Comparison of ENCODE assay signal across 8 cellular contexts in genomic region chr1:156725683-156726280, GRCh38. TPM values are rescaled to one million over a fixed set of nuclear protein-coding genes. Genes with fewer than 3 reads are reported as not detected.
DNase-seq lines count a peak whose midpoint lies in the region; ATAC-seq and TF ChIP-seq lines count a peak whose summit lies in the region.

No MANE protein-coding gene starts in this region.

- 11% methylated on average over 18 of the region's 18 CpGs for WGBS in esophagus muscularis mucosa

- DNase-seq in A172 (ENCODE audit: low spot score) = peak; percentile 93
- peak; percentile 84 for DNase-seq in HuH-7.5 (ENCODE audit: low spot score)
- DNase-seq in OCI-M1 (lab: John Stamatoyannopoulos, UW) = peak; percentile 97
- peak; percentile 76 for DNase-seq in activated T-cell treated with anti-CD3 and anti-CD28 coated beads for 48 hours (ENCODE audit: low read depth)
- peak; percentile 97 for DNase-seq in esophagus muscularis mucosa (ENCODE audit: extremely low spot score)
- peak; percentile 90 for DNase-seq in myocyte (ENCODE audit: low read depth)
- DNase-seq in stimulated activated CD8-positive, alpha-beta memory T cell treated with anti-CD3 and anti-CD28 coated beads, Interleukin-4, amount 100 ng/mL, for 48 hours = peak; percentile 89

- TF ChIP-seq POLR2A in GM18505 (IDR thresholded peaks at IDR 0.05; ENCODE audit: borderline replicate concordance, extremely low read depth, insufficient read depth, insufficient read length) (no peak), esophagus muscularis mucosa (IDR thresholded peaks at IDR 0.05; ENCODE audit: low read depth) (no peak)

- ATAC-seq in GM18505 (IDR thresholded peaks at IDR 0.05; ENCODE audit: unreplicated experiment) = peak; percentile 27

- H3K9me3 ChIP-seq in esophagus muscularis mucosa = no peaks in the 10 kb centered on the region

- no peak for TF ChIP-seq EP300 in esophagus muscularis mucosa (IDR thresholded peaks at IDR 0.05)

- intact Hi-C loops in esophagus muscularis mucosa (cut with DNase I) = loop anchor here (1.0 kb wide), 1 partner anchor 36 kb away; no protein-coding TSS in a partner anchor

- peak overlapping the region; percentile 70 to 79 (median 74) for H3K4me3 ChIP-seq in esophagus muscularis mucosa

- H3K27ac ChIP-seq in esophagus muscularis mucosa (replicated peaks in 1 of 4) = peak overlapping the region in 2 of 4 donors; percentile 21 to 57

- TF ChIP-seq CTCF in esophagus muscularis mucosa (IDR thresholded peaks at IDR 0.05) = peak; percentile 92 to 95 (median 94)

- peaks cover 27 to 53% (median 39%) of the 10 kb centered on the region in 4 donors for H3K36me3 ChIP-seq in esophagus muscularis mucosa

- H3K27me3 ChIP-seq in esophagus muscularis mucosa = no peaks in the 10 kb centered on the region

- peaks cover 41 to 59% (median 59%) of the 10 kb centered on the region in 4 donors for H3K4me1 ChIP-seq in esophagus muscularis mucosa

RNA-seq across cellular contexts. Expression of gene METTL25B, which starts 2.5 kb away (rescaled TPM):
- total RNA-seq in A172 (2014; rRNA removed; shearing (Covaris generic)) = 4.9 and 5.7 TPM in 2 replicates
- total RNA-seq in esophagus muscularis mucosa = 10 to 100 TPM; 16.2 to 32.3 (median 18.0) TPM
- total RNA-seq in myocyte = 8.9 and 13.5 TPM in 2 replicates
- 17.0 TPM for polyA plus RNA-seq in myocyte (2012)

RNA-seq across cellular contexts. Expression of gene ISG20L2, which starts 2.8 kb away (rescaled TPM):
- 18.9 and 25.6 TPM in 2 replicates for total RNA-seq in A172 (2014; rRNA removed; shearing (Covaris generic))
- total RNA-seq in esophagus muscularis mucosa = 10 to 100 TPM; 16.2 to 20.0 (median 19.0) TPM
- total RNA-seq in myocyte = 12.8 and 19.7 TPM in 2 replicates
- polyA plus RNA-seq in myocyte (2012) = 24.2 TPM

RNA-seq across cellular contexts. Expression of gene MRPL24, which starts 15.1 kb away (rescaled TPM):
- total RNA-seq in A172 (2014; rRNA removed; shearing (Covaris generic)) = 133 and 138 TPM in 2 replicates
- total RNA-seq in esophagus muscularis mucosa (10 to 100 TPM; 43.5 to 67.4 (median 62.4) TPM), myocyte (60.6 and 65.6 TPM in 2 replicates)
- polyA plus RNA-seq in myocyte (2012) = 107 TPM

RNA-seq across cellular contexts. Expression of gene CRABP2, which starts 20.4 kb away (rescaled TPM):
- 5.4 and 6.3 TPM in 2 replicates for total RNA-seq in A172 (2014; rRNA removed; shearing (Covaris generic))
- total RNA-seq in esophagus muscularis mucosa = 1 to 10 TPM; 1.2 to 6.4 (median 2.7) TPM
- 5.3 and 6.2 TPM in 2 replicates for total RNA-seq in myocyte
- 6.0 TPM for polyA plus RNA-seq in myocyte (2012)

RNA-seq across cellular contexts. Expression of gene HDGF, which starts 25.7 kb away (rescaled TPM):
- 430 and 446 TPM in 2 replicates for total RNA-seq in A172 (2014; rRNA removed; shearing (Covaris generic))
- total RNA-seq in esophagus muscularis mucosa = 100 to 1,000 TPM; 124 to 239 (median 167) TPM
- 299 and 305 TPM in 2 replicates for total RNA-seq in myocyte
- 214 TPM for polyA plus RNA-seq in myocyte (2012)
